In the genomic region with DNA sequence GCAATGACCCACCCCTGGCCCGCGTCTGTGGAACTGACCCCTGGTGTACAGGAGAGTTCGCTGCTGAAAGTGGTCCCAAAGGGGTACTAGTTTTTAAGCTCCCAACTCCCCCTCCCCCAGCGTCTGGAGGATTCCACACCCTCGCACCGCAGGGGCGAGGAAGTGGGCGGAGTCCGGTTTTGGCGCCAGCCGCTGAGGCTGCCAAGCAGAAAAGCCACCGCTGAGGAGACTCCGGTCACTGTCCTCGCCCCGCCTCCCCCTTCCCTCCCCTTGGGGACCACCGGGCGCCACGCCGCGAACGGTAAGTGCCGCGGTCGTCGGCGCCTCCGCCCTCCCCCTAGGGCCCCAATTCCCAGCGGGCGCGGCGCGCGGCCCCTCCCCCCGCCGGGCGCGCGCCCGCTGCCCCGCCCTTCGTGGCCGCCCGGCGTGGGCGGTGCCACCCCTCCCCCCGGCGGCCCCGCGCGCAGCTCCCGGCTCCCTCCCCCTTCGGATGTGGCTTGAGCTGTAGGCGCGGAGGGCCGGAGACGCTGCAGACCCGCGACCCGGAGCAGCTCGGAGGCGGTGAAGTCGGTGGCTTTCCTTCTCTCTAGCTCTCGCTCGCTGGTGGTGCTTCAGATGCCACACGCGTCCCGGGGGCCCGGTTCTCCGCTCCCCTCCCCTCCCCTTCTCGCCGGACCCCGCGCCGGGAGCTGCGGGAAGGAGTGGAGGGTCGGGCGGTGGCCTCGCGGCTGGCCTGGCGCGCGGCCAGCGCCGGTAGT, we compare ENCODE assay signal across 8 cellular contexts. TPM values are rescaled to one million over a fixed set of nuclear protein-coding genes. Genes with fewer than 3 reads are reported as not detected.
DNase-seq lines count a peak whose midpoint lies in the region; ATAC-seq and TF ChIP-seq lines count a peak whose summit lies in the region.

A gene (plus strand): TSS at position 485 of the 758 bp plus-strand sequence. CDS start 1,254 bp downstream, outside the sequence.

- DNase-seq in Daoy (ENCODE audit: low read depth) (peak; percentile 99), GM23248 (peak; percentile 88), Kasumi-1 (lab: John Stamatoyannopoulos, UW) (peak; percentile 96), RPMI8226 (peak; percentile 96), fibroblast of lung (ENCODE audit: low read depth in 2 of 2) (peak; percentile 71 to 76)
- DNase-seq in activated T-helper 1 cell treated with anti-CD3 and anti-CD28 coated beads, Interleukin-12 subunit alpha, Interleukin-12 subunit beta, Interleukin-2, Interleukin-4 antibody, amounts not matched to agents 30 ng/mL and 10 ng/mL and 1 ng/mL, durations not matched to agents 14 hours and 24 hours and 36 hours (ENCODE audit: low spot score), result peak; percentile 87
- peak in 6 of 9 donors; percentile 67 to 91 (median 85) for DNase-seq in naive thymus-derived CD4-positive, alpha-beta T cell
- DNase-seq in stimulated activated naive B cell treated with anti-CD40 and anti-IgM and Interleukin-4, amounts not matched to agents 10 μg/mL and 1 μg/mL and 100 μg/mL, for 72 hours, result peak; percentile 92

- H3K4me3 Mint-ChIP-seq in activated T-helper 1 cell treated with anti-CD3 and anti-CD28 coated beads, Interleukin-12 subunit alpha, Interleukin-12 subunit beta, Interleukin-2, Interleukin-4 antibody, amounts not matched to agents 30 ng/mL and 10 ng/mL and 1 ng/mL, durations not matched to agents 14 hours and 24 hours and 36 hours, result peak within 1 kb of the TSS; percentile 100
- peak within 1 kb of the TSS; percentile 94 to 100 (median 100) for H3K4me3 Mint-ChIP-seq in naive thymus-derived CD4-positive, alpha-beta T cell
- H3K4me3 Mint-ChIP-seq in stimulated activated naive B cell treated with anti-CD40 and anti-IgM and Interleukin-4, amounts not matched to agents 10 μg/mL and 1 μg/mL and 100 μg/mL, for 72 hours, result peak within 1 kb of the TSS; percentile 94 to 99

- H3K9me3 Mint-ChIP-seq in activated T-helper 1 cell treated with anti-CD3 and anti-CD28 coated beads, Interleukin-12 subunit alpha, Interleukin-12 subunit beta, Interleukin-2, Interleukin-4 antibody, amounts not matched to agents 30 ng/mL and 10 ng/mL and 1 ng/mL, durations not matched to agents 14 hours and 24 hours and 36 hours, result no peaks in the 10 kb centered on the region
- peaks cover 0 to 17% (median 0%) of the 10 kb centered on the region in 11 donors for H3K9me3 Mint-ChIP-seq in naive thymus-derived CD4-positive, alpha-beta T cell
- H3K9me3 Mint-ChIP-seq in stimulated activated naive B cell treated with anti-CD40 and anti-IgM and Interleukin-4, amounts not matched to agents 10 μg/mL and 1 μg/mL and 100 μg/mL, for 72 hours, result no peaks in the 10 kb centered on the region

- H3K4me1 ChIP-seq in GM23248 (ENCODE audit: insufficient read depth) (peaks cover 48% of the 10 kb centered on the region), fibroblast of lung (ENCODE audit: control insufficient read depth, extremely low read depth, insufficient read depth, low read length) (peaks cover 7% of the 10 kb centered on the region)
- peaks cover 22 to 33% of the 10 kb centered on the region in 2 donors for H3K4me1 ChIP-seq in naive thymus-derived CD4-positive, alpha-beta T cell (ENCODE audit: control insufficient read depth in 2 of 2, insufficient read depth in 2 of 2, low read length in 2 of 2)

- H3K4me1 Mint-ChIP-seq in activated T-helper 1 cell treated with anti-CD3 and anti-CD28 coated beads, Interleukin-12 subunit alpha, Interleukin-12 subunit beta, Interleukin-2, Interleukin-4 antibody, amounts not matched to agents 30 ng/mL and 10 ng/mL and 1 ng/mL, durations not matched to agents 14 hours and 24 hours and 36 hours (ENCODE audit: low read depth), result peaks cover 47% of the 10 kb centered on the region
- H3K4me1 Mint-ChIP-seq in naive thymus-derived CD4-positive, alpha-beta T cell, result peaks cover 32 to 60% (median 53%) of the 10 kb centered on the region in 7 donors
- peaks cover 28 to 58% of the 10 kb centered on the region in 2 donors for H3K4me1 Mint-ChIP-seq in stimulated activated naive B cell treated with anti-CD40 and anti-IgM and Interleukin-4, amounts not matched to agents 10 μg/mL and 1 μg/mL and 100 μg/mL, for 72 hours

- H3K79me2 ChIP-seq in GM23248 (ENCODE audit: insufficient read depth) (peaks cover 90% of the 10 kb centered on the region), fibroblast of lung (ENCODE audit: control insufficient read depth, insufficient read depth, low read length) (peaks cover 90% of the 10 kb centered on the region)

- H3K27me3 ChIP-seq in GM23248 (replicated peaks; ENCODE audit: insufficient read depth) (no peaks in the 10 kb centered on the region), fibroblast of lung (ENCODE audit: control insufficient read depth, insufficient read depth, low read length) (no peaks in the 10 kb centered on the region)
- H3K27me3 ChIP-seq in naive thymus-derived CD4-positive, alpha-beta T cell (ENCODE audit: control insufficient read depth in 2 of 2, insufficient read depth in 2 of 2, low read length in 2 of 2), result no peaks in the 10 kb centered on the region

- H3K27ac ChIP-seq in GM23248 (peak within 1 kb of the TSS; percentile 95), fibroblast of lung (ENCODE audit: insufficient read depth, low read length) (peak within 1 kb of the TSS; percentile 98)
- H3K27ac ChIP-seq in naive thymus-derived CD4-positive, alpha-beta T cell (ENCODE audit: low read depth, low read length), result peak within 1 kb of the TSS; percentile 97

- ATAC-seq in naive thymus-derived CD4-positive, alpha-beta T cell, result peak; percentile 58
- ATAC-seq in stimulated activated naive B cell treated with anti-CD40 and anti-IgM and Interleukin-4, amounts not matched to agents 10 μg/mL and 1 μg/mL and 100 μg/mL, for 72 hours (replicated peaks), result peak; percentile 56 to 61

- H3K9me3 ChIP-seq in GM23248 (ENCODE audit: low read depth) (no peaks in the 10 kb centered on the region), fibroblast of lung (ENCODE audit: control insufficient read depth, insufficient read depth, low read depth, low read length) (no peaks in the 10 kb centered on the region)
- H3K9me3 ChIP-seq in naive thymus-derived CD4-positive, alpha-beta T cell (ENCODE audit: control insufficient read depth in 2 of 3, low read length in 3 of 3), result no peaks in the 10 kb centered on the region

- intact Hi-C loops in activated T-helper 1 cell treated with anti-CD3 and anti-CD28 coated beads, Interleukin-12 subunit alpha, Interleukin-12 subunit beta, Interleukin-2, Interleukin-4 antibody, amounts not matched to agents 30 ng/mL and 10 ng/mL and 1 ng/mL, durations not matched to agents 14 hours and 24 hours and 36 hours (cut with micrococcal nuclease), result loop anchor here (1.0 to 10.0 kb wide), 6 partner anchors 10 to 1461 kb away; a partner anchor contains a TSS
- intact Hi-C loops in naive thymus-derived CD4-positive, alpha-beta T cell (cut with micrococcal nuclease), result loop anchor here (1.0 to 5.0 kb wide), 13 partner anchors 45 to 1539 kb away; a partner anchor contains a TSS

- no peak for TF ChIP-seq CTCF in fibroblast of lung (conservative IDR thresholded peaks at IDR 0.05 in 1 of 2, IDR thresholded peaks at IDR 0.05 in 1 of 2; ENCODE audit: low read depth in 1 of 2, low read length in 2 of 2)

- H4K20me1 ChIP-seq in GM23248 (ENCODE audit: insufficient read depth) (peaks cover 49% of the 10 kb centered on the region), fibroblast of lung (ENCODE audit: control insufficient read depth, extremely low read depth, insufficient read depth, low read length) (peaks cover 10% of the 10 kb centered on the region)

- peak within 1 kb of the TSS; percentile 100 for H3K9ac ChIP-seq in GM23248
- peak within 1 kb of the TSS; percentile 93 for H3K9ac ChIP-seq in fibroblast of lung (ENCODE audit: insufficient read depth, low read length)

- no peaks in the 10 kb centered on the region for H3K9me2 ChIP-seq in GM23248 (ENCODE audit: insufficient read depth)

- H3K27me3 Mint-ChIP-seq in activated T-helper 1 cell treated with anti-CD3 and anti-CD28 coated beads, Interleukin-12 subunit alpha, Interleukin-12 subunit beta, Interleukin-2, Interleukin-4 antibody, amounts not matched to agents 30 ng/mL and 10 ng/mL and 1 ng/mL, durations not matched to agents 14 hours and 24 hours and 36 hours (ENCODE audit: insufficient read depth), result no peaks in the 10 kb centered on the region
- peaks cover 0 to 9% (median 0%) of the 10 kb centered on the region in 5 donors for H3K27me3 Mint-ChIP-seq in naive thymus-derived CD4-positive, alpha-beta T cell
- peaks cover 0 to 8% of the 10 kb centered on the region in 2 donors for H3K27me3 Mint-ChIP-seq in stimulated activated naive B cell treated with anti-CD40 and anti-IgM and Interleukin-4, amounts not matched to agents 10 μg/mL and 1 μg/mL and 100 μg/mL, for 72 hours

- H3K4me2 ChIP-seq in GM23248 (ENCODE audit: unreplicated experiment), result peak within 1 kb of the TSS; percentile 90
- peak within 1 kb of the TSS; percentile 87 for H3K4me2 ChIP-seq in fibroblast of lung (ENCODE audit: extremely low read depth, insufficient read depth, low read length)

- POLR2A ChIA-PET in naive thymus-derived CD4-positive, alpha-beta T cell (lab: Charles Lee), result interaction anchor here (0.6 to 13.1 kb wide), 25 partner anchors 9 to 307 kb away, joined by 3 to 289 read pairs (median 6); a partner anchor contains a TSS

- H3K4me3 ChIP-seq in GM23248, result peak within 1 kb of the TSS; percentile 86
- peak within 1 kb of the TSS; percentile 87 to 99 (median 97) for H3K4me3 ChIP-seq in fibroblast of lung (replicated peaks in 1 of 4; ENCODE audit: control extremely low read depth in 1 of 4, insufficient read depth in 1 of 4, low read depth in 3 of 4, low read length in 4 of 4)
- H3K4me3 ChIP-seq in naive thymus-derived CD4-positive, alpha-beta T cell (ENCODE audit: low read length), result peak within 1 kb of the TSS; percentile 99

- H3K27ac Mint-ChIP-seq in activated T-helper 1 cell treated with anti-CD3 and anti-CD28 coated beads, Interleukin-12 subunit alpha, Interleukin-12 subunit beta, Interleukin-2, Interleukin-4 antibody, amounts not matched to agents 30 ng/mL and 10 ng/mL and 1 ng/mL, durations not matched to agents 14 hours and 24 hours and 36 hours, result peak within 1 kb of the TSS; percentile 100
- peak within 1 kb of the TSS; percentile 98 to 100 (median 100) for H3K27ac Mint-ChIP-seq in naive thymus-derived CD4-positive, alpha-beta T cell
- peak within 1 kb of the TSS; percentile 100 for H3K27ac Mint-ChIP-seq in stimulated activated naive B cell treated with anti-CD40 and anti-IgM and Interleukin-4, amounts not matched to agents 10 μg/mL and 1 μg/mL and 100 μg/mL, for 72 hours

- H3K36me3 Mint-ChIP-seq in activated T-helper 1 cell treated with anti-CD3 and anti-CD28 coated beads, Interleukin-12 subunit alpha, Interleukin-12 subunit beta, Interleukin-2, Interleukin-4 antibody, amounts not matched to agents 30 ng/mL and 10 ng/mL and 1 ng/mL, durations not matched to agents 14 hours and 24 hours and 36 hours (ENCODE audit: low read depth), result peaks cover 70% of the 10 kb centered on the region
- peaks cover 13 to 55% (median 41%) of the 10 kb centered on the region in 5 donors for H3K36me3 Mint-ChIP-seq in naive thymus-derived CD4-positive, alpha-beta T cell
- peaks cover 40 to 56% of the 10 kb centered on the region in 2 donors for H3K36me3 Mint-ChIP-seq in stimulated activated naive B cell treated with anti-CD40 and anti-IgM and Interleukin-4, amounts not matched to agents 10 μg/mL and 1 μg/mL and 100 μg/mL, for 72 hours

- in situ Hi-C loops in GM23248 (cut with MboI), result no loop called here

- H2AFZ ChIP-seq in GM23248, result peak within 1 kb of the TSS; percentile 64
- peak within 1 kb of the TSS; percentile 42 for H2AFZ ChIP-seq in fibroblast of lung (ENCODE audit: low read length)

- 0 to 1% methylated on average over 23 to 61 of the region's 84 CpGs for WGBS in GM23248 (ENCODE audit: low coverage in 1 of 2, low lambda C conversion rate in 2 of 2, missing lambda C conversion rate in 2 of 2), 2 experiments

- CTCF ChIA-PET in naive thymus-derived CD4-positive, alpha-beta T cell (lab: Charles Lee), result interaction anchor here (1.0 kb wide), 1 partner anchor 111 kb away, joined by 5 read pairs; no protein-coding TSS in a partner anchor

- H3F3A ChIP-seq in GM23248 (ENCODE audit: insufficient read depth), result peaks cover 40% of the 10 kb centered on the region

- peaks cover 41% of the 10 kb centered on the region for H3K36me3 ChIP-seq in GM23248 (ENCODE audit: low read depth)
- peaks cover 2% of the 10 kb centered on the region for H3K36me3 ChIP-seq in fibroblast of lung (ENCODE audit: control insufficient read depth, insufficient read depth, low read length)
- peaks cover 11 to 41% (median 16%) of the 10 kb centered on the region in 3 experiments for H3K36me3 ChIP-seq in naive thymus-derived CD4-positive, alpha-beta T cell (ENCODE audit: control insufficient read depth in 2 of 3, insufficient read depth in 3 of 3, low read length in 3 of 3)

RNA-seq across cellular contexts. Expression of the gene that starts here (rescaled TPM):
- total RNA-seq in Daoy (2014; rRNA removed; shearing (Covaris generic)), result 495 and 643 TPM in 2 replicates
- 109 and 122 TPM in 2 replicates for total RNA-seq in GM23248 (2014; rRNA removed; shearing (Covaris generic))
- polyA plus RNA-seq in GM23248 (2016; fragmentation: Nextera tagmentation; extraction: Ambion mirVana), result 71.1 and 73.3 TPM in 2 replicates
- 284 and 298 TPM in 2 replicates for total RNA-seq in activated T-helper 1 cell treated with anti-CD3 and anti-CD28 coated beads, Interleukin-12 subunit alpha, Interleukin-12 subunit beta, Interleukin-2, Interleukin-4 antibody, amounts not matched to agents 30 ng/mL and 10 ng/mL and 1 ng/mL, durations not matched to agents 14 hours and 24 hours and 36 hours
- total RNA-seq in fibroblast of lung, result 105 and 121 TPM in 2 replicates
- 124 and 136 TPM in 2 replicates for polyA plus RNA-seq in fibroblast of lung
- polyA plus RNA-seq in fibroblast of lung (2012), result 135 and 136 TPM in 2 replicates
- 2.0 and 4.4 TPM in 2 replicates for polyA minus RNA-seq in fibroblast of lung (ENCODE audit: low replicate concordance)
- 100 to 1,000 TPM; 103 to 214 (median 155) TPM for total RNA-seq in naive thymus-derived CD4-positive, alpha-beta T cell
- 100 to 1,000 TPM in 1 of 2 donors, 10 to 100 TPM in 1; 86.9 to 111 TPM for polyA plus RNA-seq in naive thymus-derived CD4-positive, alpha-beta T cell

Comparison
In these comparisons a context has a peak if more than half of its experiments do, and no peak if none do; other contexts are left out.
1. Peak in every context shown above with its lines: DNase-seq, ATAC-seq, H3K4me3 ChIP-seq and H3K27ac ChIP-seq.